26 cellular contexts compared by ENCODE assay signal in genomic region chr9:119559986-119560385, GRCh38.
"Had no signal": no experiment of that assay in that cellular context is flagged by ENCODE, and none has a peak within 500 bp of the region (broad histone marks: within the 10 kb centered on the region; RNA-seq: fewer than 3 reads in every experiment).

No MANE protein-coding gene starts in this region.

- H3K27me3 ChIP-seq: ascending aorta had no signal

- FAIRE-seq: bronchial epithelial cell, K562, TTC549 had no signal

- DNase-seq: activated B cell treated with CpG ODN at 0.5 μM for 24 hours; activated CD4-positive, alpha-beta T cell treated with anti-CD3 and anti-CD28 coated beads for 1 hour; activated CD4-positive, alpha-beta T cell treated with anti-CD3 and anti-CD28 coated beads, Interleukin-2, amount 10 ng/mL, durations not matched to agents 24 days and 14 days; activated CD4-positive, alpha-beta T cell treated with anti-CD3 and anti-CD28 coated beads, Interleukin-2, amount 50 U/mL, for 48 hours; activated CD8-positive, alpha-beta memory T cell treated with anti-CD3 and anti-CD28 coated beads, Interleukin-2, amount 10 ng/mL, durations not matched to agents 7 days and 5 days; activated effector memory CD4-positive, alpha-beta T cell treated with anti-CD3 and anti-CD28 coated beads, Interleukin-2, amount 50 U/mL, for 16 hours; activated naive CD4-positive, alpha-beta T cell treated with Interleukin-2 at 50 U/mL for 16 hours; activated naive CD8-positive, alpha-beta T cell treated with anti-CD3 and anti-CD28 coated beads, Interleukin-2, amount 50 U/mL, for 24 hours; activated T-cell treated with anti-CD3 and anti-CD28 coated beads, Interleukin-2, amount 50 U/mL, for 24 hours; amniotic stem cell; body of pancreas; Karpas-422; NCI-H1048; NCI-H146; NCI-H1930; NCI-H526; NCI-H82; T-cell; T-helper 2 cell; T1000 had no signal

- H3K4me3 ChIP-seq: ascending aorta, body of pancreas, K562, SK-N-MC had no signal

- H3K36me3 ChIP-seq: ascending aorta had no signal

- H3K27ac ChIP-seq: ascending aorta, body of pancreas, SK-N-MC had no signal

- ATAC-seq: activated CD8-positive, alpha-beta memory T cell treated with anti-CD3 and anti-CD28 coated beads, Interleukin-2, amount 10 ng/mL, durations not matched to agents 7 days and 5 days; activated naive CD4-positive, alpha-beta T cell treated with anti-CD3 and anti-CD28 coated beads, Interleukin-2, amount 50 U/mL, for 72 hours; activated naive CD8-positive, alpha-beta T cell treated with anti-CD3 and anti-CD28 coated beads, Interleukin-2, amount 50 U/mL, for 24 hours; body of pancreas; K562; T-cell had no signal

- H3K4me1 ChIP-seq: ascending aorta had no signal

- H3K9me3 ChIP-seq: ascending aorta, body of pancreas had no signal
